Comparison of ENCODE assay signal across 18 cellular contexts in the genomic region with DNA sequence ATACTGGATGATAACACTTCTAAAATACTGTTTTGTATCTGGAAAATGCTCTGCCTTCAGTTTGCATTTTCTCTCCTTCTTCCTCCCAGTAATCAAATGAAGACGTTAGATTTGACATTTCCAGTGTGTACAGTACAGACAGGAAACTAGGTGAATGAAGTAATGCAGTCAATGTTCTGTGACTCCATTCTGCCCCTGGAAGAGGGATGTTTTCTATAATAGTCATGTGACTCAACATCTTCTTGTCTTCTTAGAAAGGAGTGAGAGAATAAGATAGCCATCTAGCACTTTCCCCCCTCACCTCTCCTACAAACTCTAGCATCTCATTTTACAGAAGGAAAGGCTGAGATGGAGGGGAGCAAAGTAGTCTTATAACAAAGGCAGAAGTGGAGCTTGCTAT.
DNase-seq lines count a peak whose midpoint lies in the region; ATAC-seq and TF ChIP-seq lines count a peak whose summit lies in the region.
"Had no signal": no experiment of that assay in that cellular context is flagged by ENCODE, and none has a peak within 500 bp of the region (broad histone marks: within the 10 kb centered on the region; RNA-seq: fewer than 3 reads in every experiment).

No MANE protein-coding gene starts in this region.

- H3K4me3 ChIP-seq in breast epithelium: no peak overlapping the region
- H3K4me3 ChIP-seq in mammary epithelial cell (replicated peaks in 1 of 3; ENCODE audit: insufficient read depth in 1 of 3, low read depth in 2 of 3, low read length in 3 of 3): no peak overlapping the region
- no peak overlapping the region for H3K4me3 ChIP-seq in colonic mucosa
- no peak overlapping the region for H3K4me3 ChIP-seq in muscle layer of duodenum (ENCODE audit: low read depth in 1 of 2, low read length in 2 of 2)
- no peak overlapping the region for H3K4me3 ChIP-seq in urinary bladder (ENCODE audit: low read depth, low read length)

- H3K79me2 ChIP-seq in mammary epithelial cell (ENCODE audit: insufficient read depth, low read length): no peaks in the 10 kb centered on the region

- dilution Hi-C loops in mammary epithelial cell (cut with HindIII; ENCODE audit: low sequenced_read_pairs): no loop called here

- H3K9me3 ChIP-seq in breast epithelium (no peaks in the 10 kb centered on the region), mammary epithelial cell (replicated peaks; ENCODE audit: insufficient read depth, low read length) (no peaks in the 10 kb centered on the region), colonic mucosa (no peaks in the 10 kb centered on the region), muscle layer of duodenum (ENCODE audit: control insufficient read depth in 1 of 2, low read length in 2 of 2) (no peaks in the 10 kb centered on the region)

- ATAC-seq in GM21723 (IDR thresholded peaks at IDR 0.05; ENCODE audit: unreplicated experiment): no peak
- ATAC-seq: activated naive CD8-positive, alpha-beta T cell treated with anti-CD3 and anti-CD28 coated beads, Interleukin-2, amount 50 U/mL, for 24 hours had no signal

- H3K4me2 ChIP-seq in mammary epithelial cell (ENCODE audit: insufficient read depth, low read depth, low read length): no peak overlapping the region

- BruUV-seq in mammary epithelial cell (replicated peaks; lab: Mats Ljungman, UMichigan): no TSS peak

- in situ Hi-C loops in mammary epithelial cell (cut with MboI; ENCODE audit: low sequenced_read_pairs in 2 of 2): no loop called here

- H3K36me3 ChIP-seq in breast epithelium (no peaks in the 10 kb centered on the region), mammary epithelial cell (ENCODE audit: insufficient read depth, low read length) (no peaks in the 10 kb centered on the region), colonic mucosa (no peaks in the 10 kb centered on the region), muscle layer of duodenum (ENCODE audit: control insufficient read depth in 1 of 2, insufficient read depth in 2 of 2, low read length in 2 of 2) (peaks cover 0 to 7% of the 10 kb centered on the region in 2 donors), urinary bladder (ENCODE audit: insufficient read depth) (no peaks in the 10 kb centered on the region)

- no peaks in the 10 kb centered on the region for H4K20me1 ChIP-seq in mammary epithelial cell (ENCODE audit: insufficient read depth, low read length)

- DNase-seq in breast epithelium (ENCODE audit: low spot score in 2 of 2): no peak
- no peak for DNase-seq in mammary epithelial cell
- DNase-seq in colonic mucosa: no peak
- no peak for DNase-seq in medulla oblongata (ENCODE audit: extremely low spot score)
- DNase-seq in AML-193 (lab: John Stamatoyannopoulos, UW): no peak
- DNase-seq: activated CD4-positive, alpha-beta T cell treated with anti-CD3 and anti-CD28 coated beads for 48 hours; activated naive CD8-positive, alpha-beta T cell treated with anti-CD3 and anti-CD28 coated beads, Interleukin-2, amount 50 U/mL, for 24 hours; activated T-cell treated with anti-CD3 and anti-CD28 coated beads, Interleukin-2, amount 50 U/mL, for 1 hour; CD8-positive, alpha-beta memory T cell; H9; NCI-H1092 treated with DMSO at 0.1 percent for 48 hours; NCI-H2171 treated with DMSO at 0.1 percent for 48 hours; SHP77 treated with DMSO at 0.1 percent for 48 hours; T-helper 9 cell had no signal

- CTCF ChIA-PET in mammary epithelial cell (lab: Charles Lee; ENCODE audit: low non-redundant PET): no interaction called here

- H3K27ac ChIP-seq in breast epithelium (peak overlapping the region; percentile 53 to 84), mammary epithelial cell (ENCODE audit: insufficient read depth, low read depth, low read length) (no peak overlapping the region), colonic mucosa (peak overlapping the region; percentile 43), muscle layer of duodenum (ENCODE audit: low read length) (peak overlapping the region; percentile 73), urinary bladder (ENCODE audit: low read depth) (peak overlapping the region; percentile 82)
- H3K27ac ChIP-seq: 22Rv1 had no signal

- intact Hi-C loops in breast epithelium (cut with DNase I; ENCODE audit: low total_unique reads): no loop called here
- intact Hi-C loops in mammary epithelial cell (cut with micrococcal nuclease): no loop called here
- intact Hi-C loops in colonic mucosa (cut with DNase I): no loop called here

- no peak overlapping the region for H2AFZ ChIP-seq in mammary epithelial cell (ENCODE audit: low read depth, low read length)

- no peak overlapping the region for H3K9ac ChIP-seq in mammary epithelial cell (ENCODE audit: insufficient read depth, low read length)
- no peak overlapping the region for H3K9ac ChIP-seq in colonic mucosa (ENCODE audit: low read depth in 2 of 2, low read length in 2 of 2)

- H3K4me1 ChIP-seq in breast epithelium (no peaks in the 10 kb centered on the region), mammary epithelial cell (ENCODE audit: insufficient read depth, low read length) (no peaks in the 10 kb centered on the region), colonic mucosa (no peaks in the 10 kb centered on the region), muscle layer of duodenum (ENCODE audit: control insufficient read depth in 1 of 2, insufficient read depth in 2 of 2, low read length in 2 of 2) (peaks cover 8 to 50% of the 10 kb centered on the region in 2 donors), urinary bladder (ENCODE audit: insufficient read depth) (no peaks in the 10 kb centered on the region)

- TF ChIP-seq POLR2A in breast epithelium (IDR thresholded peaks at IDR 0.05): no peak

- TF ChIP-seq CTCF in breast epithelium (IDR thresholded peaks at IDR 0.05) (no peak), mammary epithelial cell (conservative IDR thresholded peaks at IDR 0.05 in 1 of 2, IDR thresholded peaks at IDR 0.05 in 1 of 2; ENCODE audit: extremely low read depth in 1 of 2, insufficient read depth in 1 of 2, low read depth in 1 of 2, low read length in 2 of 2) (no peak), colonic mucosa (IDR thresholded peaks at IDR 0.05) (no peak)

- WGBS in mammary epithelial cell (ENCODE audit: low coverage, missing lambda C conversion rate): 81% methylated on average over 1 of the region's 1 CpG
- WGBS in urinary bladder: 28% methylated on average over 1 of the region's 1 CpG

- H3K27me3 ChIP-seq in breast epithelium (no peaks in the 10 kb centered on the region), mammary epithelial cell (ENCODE audit: insufficient read depth, low read length) (no peaks in the 10 kb centered on the region), colonic mucosa (no peaks in the 10 kb centered on the region), muscle layer of duodenum (ENCODE audit: low read depth, low read length) (no peaks in the 10 kb centered on the region)
